In the genomic region with DNA sequence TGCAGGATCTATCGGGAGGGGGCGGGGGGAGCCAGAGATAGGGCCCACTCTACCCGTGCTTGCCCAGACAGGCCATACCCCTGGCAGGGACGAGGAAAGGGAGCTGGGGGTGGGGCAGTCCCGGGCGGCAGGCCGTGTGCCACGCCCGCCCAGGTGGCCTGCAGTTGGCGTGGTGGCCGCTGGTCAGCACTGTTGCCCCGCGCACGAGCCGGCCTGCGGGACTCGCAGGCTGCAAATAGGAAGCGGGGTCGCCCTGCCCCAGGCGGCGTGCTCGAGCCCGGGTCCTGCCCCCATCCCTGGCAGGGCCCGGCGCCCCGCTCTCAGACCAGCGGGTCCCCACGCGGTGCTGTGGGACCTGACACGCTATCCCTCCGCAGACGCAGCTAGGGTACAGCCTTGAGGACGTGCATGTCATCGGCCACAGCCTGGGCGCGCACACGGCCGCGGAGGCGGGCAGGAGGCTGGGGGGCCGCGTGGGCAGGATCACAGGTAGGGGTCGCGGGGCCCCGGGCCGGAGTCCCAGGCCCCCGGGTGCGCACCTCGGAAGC, we compare ENCODE assay signal across 9 cellular contexts. TPM values are rescaled to one million over a fixed set of nuclear protein-coding genes. Genes with fewer than 3 reads are reported as not detected.
DNase-seq lines count a peak whose midpoint lies in the region; ATAC-seq and TF ChIP-seq lines count a peak whose summit lies in the region.
"Had no signal": no experiment of that assay in that cellular context is flagged by ENCODE, and none has a peak within 500 bp of the region (broad histone marks: within the 10 kb centered on the region; RNA-seq: fewer than 3 reads in every experiment).

No MANE protein-coding gene starts in this region.

- no peaks in the 10 kb centered on the region for H3K9me2 ChIP-seq in OCI-LY7 (ENCODE audit: insufficient read depth, low read length)

- H3K79me2 ChIP-seq in OCI-LY7 (ENCODE audit: insufficient read depth, low read depth, low read length) = no peaks in the 10 kb centered on the region

- peak; percentile 45 for DNase-seq in GM03348 (ENCODE audit: low spot score)
- peak; percentile 41 for DNase-seq in iPS DF 6.9 (ENCODE audit: low read depth, low spot score)
- no peak for DNase-seq in skeletal muscle cell (ENCODE audit: low read depth)
- DNase-seq in GM13976 (ENCODE audit: low spot score) = no peak
- no peak for DNase-seq in OCI-LY7 (ENCODE audit: low spot score)
- DNase-seq in amniotic stem cell (lab: John Stamatoyannopoulos, UW) = no peak
- DNase-seq: effector memory CD8-positive, alpha-beta T cell had no signal

- TF ChIP-seq CTCF in WI38 (IDR thresholded peaks at IDR 0.05; ENCODE audit: low read depth, low read length) (0 out of 2 replicates have a peak, but pooled peaks have one; percentile 31), GM13976 (IDR thresholded peaks at IDR 0.05; ENCODE audit: borderline replicate concordance, control extremely low read depth, extremely low read depth, insufficient read depth, missing control alignments) (no peak), OCI-LY7 (conservative IDR thresholded peaks at IDR 0.05; ENCODE audit: low read length) (no peak)

- POLR2A ChIA-PET in OCI-LY7 (lab: Charles Lee) = no interaction called here

- WGBS in iPS DF 6.9 (ENCODE audit: insufficient coverage, insufficient read length) = no CpG with 5 or more reads among the region's 49 CpGs

- H3K27ac ChIP-seq in iPS DF 6.9 (ENCODE audit: low read length) (no peak overlapping the region), OCI-LY7 (ENCODE audit: low read depth, low read length, poor library complexity, severe bottlenecking) (no peak overlapping the region)

- no peaks in the 10 kb centered on the region for H4K20me1 ChIP-seq in OCI-LY7 (ENCODE audit: insufficient read depth, low read length)

- CTCF ChIA-PET in OCI-LY7 (lab: Charles Lee; ENCODE audit: unreplicated experiment) = no interaction called here

- in situ Hi-C loops in GM13976 (cut with MboI; ENCODE audit: low sequenced_read_pairs, unreplicated experiment) = no loop called here

- intact Hi-C loops in OCI-LY7 (cut with micrococcal nuclease; ENCODE audit: unreplicated experiment) = no loop called here

- H3K4me1 ChIP-seq in iPS DF 6.9 (ENCODE audit: control insufficient read depth, insufficient read depth, low read length) (no peaks in the 10 kb centered on the region), OCI-LY7 (ENCODE audit: insufficient read depth, low read length, poor library complexity, severe bottlenecking) (no peaks in the 10 kb centered on the region)

- no peak overlapping the region for H3K4me2 ChIP-seq in OCI-LY7 (ENCODE audit: low read length)

- H3K9me3 ChIP-seq in iPS DF 6.9 (ENCODE audit: control insufficient read depth, insufficient read depth, low read length) = no peaks in the 10 kb centered on the region
- no peaks in the 10 kb centered on the region for H3K9me3 ChIP-seq in OCI-LY7 (ENCODE audit: low read length)

- H3K36me3 ChIP-seq in iPS DF 6.9 (ENCODE audit: control insufficient read depth, insufficient read depth, low read length) = no peaks in the 10 kb centered on the region
- H3K36me3 ChIP-seq in OCI-LY7 (ENCODE audit: insufficient read depth, low read length) = no peaks in the 10 kb centered on the region

- no TSS peak for BruUV-seq in OCI-LY7 (replicated peaks; lab: Mats Ljungman, UMichigan)

- H3K4me3 ChIP-seq in WI38 (ENCODE audit: low read depth, low read length) = no peak overlapping the region
- peak overlapping the region; percentile 66; the same call in 1 of the 2 replicates for H3K4me3 ChIP-seq in iPS DF 6.9 (ENCODE audit: low read length)
- peak overlapping the region; percentile 26 for H3K4me3 ChIP-seq in skeletal muscle cell (ENCODE audit: low read depth, low read length)
- H3K4me3 ChIP-seq in OCI-LY7 (ENCODE audit: low read depth, low read length, poor library complexity, severe bottlenecking) = no peak overlapping the region

- no peak overlapping the region for H2AFZ ChIP-seq in OCI-LY7 (ENCODE audit: low read length)

- no peaks in the 10 kb centered on the region for H3K27me3 ChIP-seq in iPS DF 6.9 (ENCODE audit: control insufficient read depth, insufficient read depth, low read length)

- no peak for ATAC-seq in GM18861 (IDR thresholded peaks at IDR 0.05; ENCODE audit: unreplicated experiment)
- ATAC-seq: effector memory CD8-positive, alpha-beta T cell had no signal

RNA-seq across cellular contexts. Expression of gene PNLIPRP2, which starts 6.7 kb away (rescaled TPM):
- not detected in 2 replicates for total RNA-seq in OCI-LY7 (2014; rRNA removed; shearing (Covaris generic))
- total RNA-seq in OCI-LY7 (2022) = not detected in 2 replicates

RNA-seq across cellular contexts. Expression of gene PNLIPRP1, which starts 36.7 kb away (rescaled TPM):
- total RNA-seq in OCI-LY7 (2014; rRNA removed; shearing (Covaris generic)) = not detected in 2 replicates
- total RNA-seq in OCI-LY7 (2022) = not detected in 2 replicates

Comparison
In these comparisons a context has a peak if more than half of its experiments do, and no peak if none do; other contexts are left out.
1. DNase-seq: peak in GM03348 (single experiment) and iPS DF 6.9 (single experiment); none in skeletal muscle cell (single experiment), GM13976 (single experiment), OCI-LY7 (single experiment) and amniotic stem cell (single experiment).
2. H3K4me3 ChIP-seq: peak in iPS DF 6.9 (single experiment) and skeletal muscle cell (single experiment); none in WI38 (single experiment) and OCI-LY7 (single experiment).